Comparison of ENCODE assay signal across 25 cellular contexts in the genomic region with DNA sequence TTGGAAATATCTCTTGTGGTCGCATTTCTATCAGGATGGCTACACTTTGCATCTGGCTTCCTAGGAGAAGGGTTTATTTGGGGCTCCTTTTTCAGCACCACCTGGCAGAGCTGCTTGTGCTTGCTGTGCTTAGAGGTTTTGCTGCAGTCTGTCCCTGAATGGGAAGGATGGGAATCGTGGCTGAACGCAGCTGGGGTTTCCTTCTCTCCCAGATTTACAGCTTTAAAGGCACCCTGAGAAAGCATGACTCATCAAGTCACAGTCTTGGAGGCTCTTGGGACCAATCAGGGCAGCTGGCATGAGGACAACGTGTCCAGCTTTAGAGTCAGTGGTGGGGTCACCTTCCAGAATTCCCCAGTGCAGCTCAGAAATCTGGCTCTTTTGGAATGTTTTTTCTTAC.
DNase-seq lines count a peak whose midpoint lies in the region; ATAC-seq and TF ChIP-seq lines count a peak whose summit lies in the region.
"Had no signal": no experiment of that assay in that cellular context is flagged by ENCODE, and none has a peak within 500 bp of the region (broad histone marks: within the 10 kb centered on the region; RNA-seq: fewer than 3 reads in every experiment).

No MANE protein-coding gene starts in this region.

- H3K4me1 Mint-ChIP-seq in WTC11, result no peaks in the 10 kb centered on the region
- H3K4me1 Mint-ChIP-seq: activated naive CD4-positive, alpha-beta T cell treated with anti-CD3 and anti-CD28 coated beads, Interleukin-2, amount 10 ng/mL, durations not matched to agents 7 days and 5 days; CD14-positive monocyte; IgD-negative memory B cell; memory B cell had no signal

- peaks cover 3% of the 10 kb centered on the region for H3K4me1 ChIP-seq in skeletal muscle satellite cell (ENCODE audit: control insufficient read depth, insufficient read depth, low read length)
- H3K4me1 ChIP-seq: breast epithelium, SJCRH30, tibial nerve had no signal

- H3K9ac ChIP-seq in skeletal muscle satellite cell (ENCODE audit: low read depth, low read length), result no peak overlapping the region

- POLR2A ChIA-PET in WTC11 (lab: Charles Lee), result no interaction called here

- peaks cover 42% of the 10 kb centered on the region for H3K27me3 Mint-ChIP-seq in WTC11 (ENCODE audit: low read depth)

- TF ChIP-seq CTCF in WTC11 (IDR thresholded peaks at IDR 0.05), result no peak

- no peak overlapping the region for H3K4me3 ChIP-seq in skeletal muscle satellite cell (ENCODE audit: low read length)
- H3K4me3 ChIP-seq: breast epithelium, SJCRH30, tibial nerve had no signal

- H3K9me3 Mint-ChIP-seq in WTC11, result peaks cover 42% of the 10 kb centered on the region
- H3K9me3 Mint-ChIP-seq: activated T-helper 1 cell treated with anti-CD3 and anti-CD28 coated beads, Interleukin-12 subunit alpha, Interleukin-12 subunit beta, Interleukin-2, Interleukin-4 antibody, amounts not matched to agents 30 ng/mL and 10 ng/mL and 1 ng/mL, durations not matched to agents 14 hours and 24 hours and 36 hours had no signal

- ATAC-seq in WTC11, result no peak

- H3K36me3 Mint-ChIP-seq in WTC11, result peaks cover 14% of the 10 kb centered on the region
- H3K36me3 Mint-ChIP-seq: activated naive CD4-positive, alpha-beta T cell treated with anti-CD3 and anti-CD28 coated beads, Interleukin-2, amount 10 ng/mL, durations not matched to agents 7 days and 5 days; CD14-positive monocyte; IgD-negative memory B cell; memory B cell had no signal

- no peaks in the 10 kb centered on the region for H3K27me3 ChIP-seq in skeletal muscle satellite cell (ENCODE audit: control insufficient read depth, insufficient read depth, low read length)
- H3K27me3 ChIP-seq: breast epithelium, neutrophil, SJCRH30, tibial nerve had no signal

- H3K4me3 Mint-ChIP-seq in WTC11, result no peak overlapping the region
- H3K4me3 Mint-ChIP-seq: activated naive CD4-positive, alpha-beta T cell treated with anti-CD3 and anti-CD28 coated beads, Interleukin-2, amount 10 ng/mL, durations not matched to agents 7 days and 5 days; activated T-helper 1 cell treated with anti-CD3 and anti-CD28 coated beads, Interleukin-12 subunit alpha, Interleukin-12 subunit beta, Interleukin-2, Interleukin-4 antibody, amounts not matched to agents 30 ng/mL and 10 ng/mL and 1 ng/mL, durations not matched to agents 14 hours and 24 hours and 36 hours; CD14-positive monocyte; IgD-negative memory B cell; memory B cell had no signal

- in situ Hi-C loops in Caki2 (cut with HindIII; ENCODE audit: low pct_unique_long_range_greater_than_20kb, low sequenced_read_pairs), result no loop called here

- no peaks in the 10 kb centered on the region for H3K9me3 ChIP-seq in skeletal muscle satellite cell (replicated peaks; ENCODE audit: low read length)
- H3K9me3 ChIP-seq: breast epithelium, neutrophil had no signal

- CTCF ChIA-PET in WTC11 (lab: Charles Lee), result no interaction called here

- DNase-seq in Caki2 (ENCODE audit: low read depth), result peak; percentile 14
- DNase-seq in NCI-H2171 treated with DMSO at 0.1 percent for 48 hours (lab: John Stamatoyannopoulos, UW), result peak; percentile 65
- peak; percentile 41 for DNase-seq in islet precursor cell
- no peak for DNase-seq in NCI-H1417 treated with DMSO at 0.1 percent for 48 hours (lab: John Stamatoyannopoulos, UW)
- DNase-seq in WTC11 (ENCODE audit: low spot score), result no peak
- no peak for DNase-seq in GM19238 (ENCODE audit: insufficient read length, low spot score)
- DNase-seq: activated CD4-positive, alpha-beta T cell treated with anti-CD3 and anti-CD28 coated beads, Interleukin-2, amount 50 U/mL, for 48 hours; activated CD8-positive, alpha-beta memory T cell treated with anti-CD3 and anti-CD28 coated beads, Interleukin-2, amount 50 U/mL, for 4 hours; activated naive CD4-positive, alpha-beta T cell treated with anti-CD3 and anti-CD28 coated beads, Interleukin-2, amount 10 ng/mL, durations not matched to agents 7 days and 5 days; amniotic stem cell; Calu3; effector CD4-positive, alpha-beta T cell; glutamatergic neuron; GOT3; NCI-H2081 treated with DMSO at 0.1 percent for 48 hours; NCI-H774; SJCRH30 had no signal

- no peak overlapping the region for H3K27ac Mint-ChIP-seq in WTC11
- H3K27ac Mint-ChIP-seq: activated naive CD4-positive, alpha-beta T cell treated with anti-CD3 and anti-CD28 coated beads, Interleukin-2, amount 10 ng/mL, durations not matched to agents 7 days and 5 days; activated T-helper 1 cell treated with anti-CD3 and anti-CD28 coated beads, Interleukin-12 subunit alpha, Interleukin-12 subunit beta, Interleukin-2, Interleukin-4 antibody, amounts not matched to agents 30 ng/mL and 10 ng/mL and 1 ng/mL, durations not matched to agents 14 hours and 24 hours and 36 hours; CD14-positive monocyte; IgD-negative memory B cell; memory B cell had no signal

- H3K36me3 ChIP-seq in skeletal muscle satellite cell (ENCODE audit: insufficient read depth, low read length), result no peaks in the 10 kb centered on the region
- H3K36me3 ChIP-seq: breast epithelium, neutrophil, SJCRH30, tibial nerve had no signal

- H3K4me2 ChIP-seq in skeletal muscle satellite cell (ENCODE audit: low read length), result peak overlapping the region; percentile 4

TF ChIP-seq in WTC11, 78 proteins besides CTCF, POLR2A, EP300 and RAD21:
- TF ChIP-seq TP53 (CRISPR knock-in tag; IDR thresholded peaks at IDR 0.05) (no peak), SMAD3 (CRISPR knock-in tag; IDR thresholded peaks at IDR 0.05; ENCODE audit: borderline replicate concordance) (no peak), FOXJ3 (CRISPR knock-in tag; IDR thresholded peaks at IDR 0.05; ENCODE audit: borderline replicate concordance) (no peak), PREB (CRISPR knock-in tag; IDR thresholded peaks at IDR 0.05; ENCODE audit: borderline replicate concordance) (no peak), ZNF121 (CRISPR knock-in tag; IDR thresholded peaks at IDR 0.05) (no peak), PRDM15 (CRISPR knock-in tag; IDR thresholded peaks at IDR 0.05) (no peak)
- TF ChIP-seq, protein P1, sequence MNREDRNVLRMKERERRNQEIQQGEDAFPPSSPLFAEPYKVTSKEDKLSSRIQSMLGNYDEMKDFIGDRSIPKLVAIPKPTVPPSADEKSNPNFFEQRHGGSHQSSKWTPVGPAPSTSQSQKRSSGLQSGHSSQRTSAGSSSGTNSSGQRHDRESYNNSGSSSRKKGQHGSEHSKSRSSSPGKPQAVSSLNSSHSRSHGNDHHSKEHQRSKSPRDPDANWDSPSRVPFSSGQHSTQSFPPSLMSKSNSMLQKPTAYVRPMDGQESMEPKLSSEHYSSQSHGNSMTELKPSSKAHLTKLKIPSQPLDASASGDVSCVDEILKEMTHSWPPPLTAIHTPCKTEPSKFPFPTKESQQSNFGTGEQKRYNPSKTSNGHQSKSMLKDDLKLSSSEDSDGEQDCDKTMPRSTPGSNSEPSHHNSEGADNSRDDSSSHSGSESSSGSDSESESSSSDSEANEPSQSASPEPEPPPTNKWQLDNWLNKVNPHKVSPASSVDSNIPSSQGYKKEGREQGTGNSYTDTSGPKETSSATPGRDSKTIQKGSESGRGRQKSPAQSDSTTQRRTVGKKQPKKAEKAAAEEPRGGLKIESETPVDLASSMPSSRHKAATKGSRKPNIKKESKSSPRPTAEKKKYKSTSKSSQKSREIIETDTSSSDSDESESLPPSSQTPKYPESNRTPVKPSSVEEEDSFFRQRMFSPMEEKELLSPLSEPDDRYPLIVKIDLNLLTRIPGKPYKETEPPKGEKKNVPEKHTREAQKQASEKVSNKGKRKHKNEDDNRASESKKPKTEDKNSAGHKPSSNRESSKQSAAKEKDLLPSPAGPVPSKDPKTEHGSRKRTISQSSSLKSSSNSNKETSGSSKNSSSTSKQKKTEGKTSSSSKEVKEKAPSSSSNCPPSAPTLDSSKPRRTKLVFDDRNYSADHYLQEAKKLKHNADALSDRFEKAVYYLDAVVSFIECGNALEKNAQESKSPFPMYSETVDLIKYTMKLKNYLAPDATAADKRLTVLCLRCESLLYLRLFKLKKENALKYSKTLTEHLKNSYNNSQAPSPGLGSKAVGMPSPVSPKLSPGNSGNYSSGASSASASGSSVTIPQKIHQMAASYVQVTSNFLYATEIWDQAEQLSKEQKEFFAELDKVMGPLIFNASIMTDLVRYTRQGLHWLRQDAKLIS (CRISPR knock-in tag; IDR thresholded peaks at IDR 0.05; ENCODE audit: borderline replicate concordance), result no peak

Comparison
In these comparisons a context has a peak if more than half of its experiments do, and no peak if none do; other contexts are left out.
1. DNase-seq: peak in Caki2 (single experiment), NCI-H2171 treated with DMSO at 0.1 percent for 48 hours (single experiment) and islet precursor cell (single experiment); none in NCI-H1417 treated with DMSO at 0.1 percent for 48 hours (single experiment), WTC11 (single experiment) and GM19238 (single experiment).